Comparison of ENCODE assay signal across 9 cellular contexts in the genomic region with DNA sequence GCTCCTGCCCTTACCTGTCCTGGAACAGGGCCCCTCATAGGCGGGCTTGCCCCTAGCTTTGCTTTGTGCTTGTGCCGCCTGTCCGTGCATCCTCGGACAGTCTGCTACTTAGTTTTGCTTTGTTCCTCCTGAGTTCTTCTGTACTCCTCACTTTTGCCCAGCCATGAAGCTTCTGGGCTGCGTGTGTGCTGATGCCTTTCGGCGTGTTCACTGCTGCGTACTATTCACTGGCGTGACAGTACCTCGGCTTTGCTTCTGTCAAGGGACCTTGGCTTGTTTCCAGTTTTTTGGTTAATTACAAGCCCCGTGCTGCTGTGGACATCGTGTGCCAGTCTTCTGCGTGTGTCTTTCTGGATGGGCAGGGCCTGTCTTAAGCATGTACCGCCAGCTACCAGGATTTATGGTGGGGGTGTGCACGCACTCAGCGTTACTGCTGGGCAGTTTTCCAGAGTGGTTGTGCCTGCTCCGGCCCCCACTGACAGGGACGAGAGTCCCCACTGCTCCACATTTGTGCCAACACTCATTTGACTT. TPM values are rescaled to one million over a fixed set of nuclear protein-coding genes. Genes with fewer than 3 reads are reported as not detected.
DNase-seq lines count a peak whose midpoint lies in the region; TF ChIP-seq lines count a peak whose summit lies in the region.
"Had no signal": no experiment of that assay in that cellular context is flagged by ENCODE, and none has a peak within 500 bp of the region (broad histone marks: within the 10 kb centered on the region; RNA-seq: fewer than 3 reads in every experiment).

No MANE protein-coding gene starts in this region.

- H3K36me3 Mint-ChIP-seq in neural crest cell (ENCODE audit: low read depth): no peaks in the 10 kb centered on the region

- intact Hi-C loops in posterior vena cava (cut with DNase I): no loop called here

- no peaks in the 10 kb centered on the region for H3K27me3 Mint-ChIP-seq in neural crest cell (ENCODE audit: low read depth)

- peak overlapping the region; percentile 86 for H3K4me3 Mint-ChIP-seq in neural crest cell

- H3K36me3 ChIP-seq in GM06990 (ENCODE audit: control insufficient read depth, insufficient read depth, low read length): no peaks in the 10 kb centered on the region
- no peaks in the 10 kb centered on the region for H3K36me3 ChIP-seq in brain microvascular endothelial cell (replicated peaks)

- H3K4me3 ChIP-seq in GM06990 (replicated peaks; ENCODE audit: low read depth, low read length) (no peak overlapping the region), brain microvascular endothelial cell (ENCODE audit: low read depth, low read length) (no peak overlapping the region)

- TF ChIP-seq CTCF in GM06990 (IDR thresholded peaks at IDR 0.05; ENCODE audit: insufficient read depth, low read length, poor library complexity, severe bottlenecking) (no peak), neural crest cell (conservative IDR thresholded peaks at IDR 0.05) (no peak), brain microvascular endothelial cell (IDR thresholded peaks at IDR 0.05; ENCODE audit: low read depth, low read length, missing control alignments) (no peak)

- DNase-seq in AG20443 (ENCODE audit: low spot score): peak; percentile 48
- DNase-seq in GM06990 (ENCODE audit: extremely low read depth, insufficient read length): peak; percentile 1
- DNase-seq in caudate nucleus (lab: John Stamatoyannopoulos, UW): no peak
- no peak for DNase-seq in neural crest cell (ENCODE audit: low read depth, low spot score)
- no peak for DNase-seq in posterior vena cava (ENCODE audit: low spot score)
- no peak for DNase-seq in NK-92 treated with Interleukin-12 subunit alpha and Interleukin-12 subunit beta, amount 100 ng/mL, for 24 hours (lab: John Stamatoyannopoulos, UW)
- no peak for DNase-seq in brain microvascular endothelial cell
- no peak for DNase-seq in mucosa of gallbladder (ENCODE audit: low spot score)

- no peak overlapping the region for H3K27ac Mint-ChIP-seq in neural crest cell (ENCODE audit: unreplicated experiment)

- H3K4me1 Mint-ChIP-seq in neural crest cell: peaks cover 15% of the 10 kb centered on the region

- in situ Hi-C loops in brain microvascular endothelial cell (cut with HindIII; ENCODE audit: low pct_ligation_motif_present, low sequenced_read_pairs): no loop called here

- peak overlapping the region; percentile 9 for H3K27ac ChIP-seq in caudate nucleus (ENCODE audit: low read depth, low read length)
- H3K27ac ChIP-seq in brain microvascular endothelial cell: no peak overlapping the region
- H3K27ac ChIP-seq: epithelial cell of prostate had no signal

- H3K27me3 ChIP-seq in GM06990 (replicated peaks; ENCODE audit: control insufficient read depth, insufficient read depth, low read length) (no peaks in the 10 kb centered on the region), brain microvascular endothelial cell (replicated peaks) (no peaks in the 10 kb centered on the region)

- H3K9me3 Mint-ChIP-seq in neural crest cell: no peaks in the 10 kb centered on the region

RNA-seq across cellular contexts. Expression of a gene that starts 2.5 kb away (rescaled TPM):
- 101 and 104 TPM in 2 replicates for total RNA-seq in neural crest cell
- 10 to 100 TPM; 61.3 to 69.4 TPM for total RNA-seq in posterior vena cava
- 105 TPM for total RNA-seq in mucosa of gallbladder

RNA-seq across cellular contexts. Expression of a gene that starts 16.2 kb away (rescaled TPM):
- 50.0 and 51.1 TPM in 2 replicates for total RNA-seq in neural crest cell
- total RNA-seq in posterior vena cava: 10 to 100 TPM; 18.8 to 19.4 TPM
- 51.7 TPM for total RNA-seq in mucosa of gallbladder

Comparison
In these comparisons a context has a peak if more than half of its experiments do, and no peak if none do; other contexts are left out.
1. DNase-seq: peak in AG20443 (single experiment) and GM06990 (single experiment); none in caudate nucleus (0 of 61), neural crest cell (single experiment), posterior vena cava (single experiment), NK-92 treated with Interleukin-12 subunit alpha and Interleukin-12 subunit beta, amount 100 ng/mL, for 24 hours (single experiment), brain microvascular endothelial cell (single experiment) and mucosa of gallbladder (single experiment).